Comparison of ENCODE assay signal across 8 cellular contexts in genomic region chr5:112860929-112861637, GRCh38. TPM values are rescaled to one million over a fixed set of nuclear protein-coding genes. Genes with fewer than 3 reads are reported as not detected.
DNase-seq lines count a peak whose midpoint lies in the region; ATAC-seq and TF ChIP-seq lines count a peak whose summit lies in the region.

Gene SRP19 (plus strand): TSS chr5:112861287. CDS start chr5:112861377, 90 bp downstream.

- no peak for TF ChIP-seq RAD21 in Ishikawa (IDR thresholded peaks at IDR 0.05; ENCODE audit: low read depth)

- H3K4me3 ChIP-seq in PC-3 (ENCODE audit: low read length) (peak within 1 kb of the TSS; percentile 98), epithelial cell of proximal tubule (ENCODE audit: low read depth, low read length) (peak within 1 kb of the TSS; percentile 68)

- H3K9me2 ChIP-seq in PC-3 (replicated peaks; ENCODE audit: low read length): no peaks in the 10 kb centered on the region

- peak within 1 kb of the TSS; percentile 84 for H3K4me2 ChIP-seq in PC-3 (ENCODE audit: low read length)

- intact Hi-C loops in PC-3 (cut with micrococcal nuclease): loop anchor here (5.0 kb wide), 2 partner anchors 61 to 116 kb away; partner anchors contain the start of genes DCP2 and REEP5

- CTCF ChIA-PET in PC-3 (lab: Charles Lee): no interaction called here

- peak within 1 kb of the TSS; percentile 97 for H3K9ac ChIP-seq in PC-3 (ENCODE audit: low read length)

- peak within 1 kb of the TSS; percentile 41 for H3K27ac ChIP-seq in PC-3 (ENCODE audit: low read length)

- no TSS peak for BruUV-seq in PC-3 (replicated peaks; lab: Mats Ljungman, UMichigan)

- H4K20me1 ChIP-seq in PC-3 (ENCODE audit: low read length): peaks cover 10% of the 10 kb centered on the region; the same call in 1 of the 2 replicates

- H3K27me3 ChIP-seq in PC-3 (ENCODE audit: low read length): no peaks in the 10 kb centered on the region

- DNase-seq in DMS153 (lab: John Stamatoyannopoulos, UW) (peak; percentile 73), PC-3 (peak; percentile 94), activated T-cell treated with anti-CD3 and anti-CD28 coated beads for 48 hours (ENCODE audit: low read depth) (peak; percentile 88), epithelial cell of proximal tubule (ENCODE audit: low read depth) (peak; percentile 85), mucosa of gallbladder (ENCODE audit: low spot score) (peak; percentile 97)
- DNase-seq in stimulated activated CD8-positive, alpha-beta memory T cell treated with anti-CD3 and anti-CD28 coated beads, Interleukin-4, amount 100 ng/mL, for 4 hours (ENCODE audit: low read depth in 2 of 2, low spot score in 1 of 2): peak; percentile 75 to 80

- TF ChIP-seq CTCF in PC-3 (conservative IDR thresholded peaks at IDR 0.05; ENCODE audit: low read depth, low read length) (no peak), epithelial cell of proximal tubule (conservative IDR thresholded peaks at IDR 0.05; ENCODE audit: low read depth, low read length) (peak; percentile 4)

- H3K4me1 ChIP-seq in PC-3 (ENCODE audit: insufficient read depth, low read length): peaks cover 16% of the 10 kb centered on the region

- H3K79me2 ChIP-seq in PC-3 (ENCODE audit: low read length): peaks cover 48% of the 10 kb centered on the region

- H2AFZ ChIP-seq in PC-3 (ENCODE audit: low read length): peak within 1 kb of the TSS; percentile 98

- no peaks in the 10 kb centered on the region for H3K9me3 ChIP-seq in PC-3 (ENCODE audit: low read length)

- ATAC-seq in GM21576 (IDR thresholded peaks at IDR 0.05; ENCODE audit: unreplicated experiment) (peak; percentile 99), PC-3 (peak; percentile 91)

- POLR2A ChIA-PET in PC-3 (lab: Charles Lee; ENCODE audit: unreplicated experiment): no interaction called here

- H3K36me3 ChIP-seq in PC-3 (ENCODE audit: low read depth, low read length): peaks cover 25% of the 10 kb centered on the region

- no peaks in the 10 kb centered on the region for H3F3A ChIP-seq in PC-3 (ENCODE audit: low read length, unreplicated experiment)

- no peak for TF ChIP-seq EP300 in Ishikawa (IDR thresholded peaks at IDR 0.05; ENCODE audit: borderline replicate concordance)

TF ChIP-seq in Ishikawa, 13 proteins besides CTCF, POLR2A, EP300 and RAD21:
- peak; percentile 99 for TF ChIP-seq MAX (IDR thresholded peaks at IDR 0.05)
- TF ChIP-seq YY1 (IDR thresholded peaks at IDR 0.05; ENCODE audit: low read depth): peak; percentile 79
- no peak for TF ChIP-seq REST (IDR thresholded peaks at IDR 0.05; ENCODE audit: low read depth)
- TF ChIP-seq TEAD4 (IDR thresholded peaks at IDR 0.05): 0 out of 2 replicates have a peak, but pooled peaks have one; percentile 23
- peak; percentile 66; the same call in 1 of the 2 replicates for TF ChIP-seq CREB1 (IDR thresholded peaks at IDR 0.05; ENCODE audit: low read depth)
- no peak for TF ChIP-seq ZBTB7A (IDR thresholded peaks at IDR 0.05; ENCODE audit: low read depth)
- TF ChIP-seq NFIC (IDR thresholded peaks at IDR 0.05): no peak
- peak; percentile 59; the same call in 1 of the 2 replicates for TF ChIP-seq TCF12 (IDR thresholded peaks at IDR 0.05; ENCODE audit: low read depth)
- no peak for TF ChIP-seq EGR1 (IDR thresholded peaks at IDR 0.05)
- TF ChIP-seq FOXM1 (IDR thresholded peaks at IDR 0.05; ENCODE audit: borderline replicate concordance, low read depth): no peak
- TF ChIP-seq USF1 (IDR thresholded peaks at IDR 0.05): no peak
- peak; percentile 90 for TF ChIP-seq TAF1 (IDR thresholded peaks at IDR 0.05; ENCODE audit: low read depth)
- TF ChIP-seq CEBPB (IDR thresholded peaks at IDR 0.05): no peak

RNA-seq across cellular contexts. Expression of gene SRP19, which starts in this region (rescaled TPM):
- 39.9 and 42.9 TPM in 2 replicates for total RNA-seq in PC-3 (2014; rRNA removed)
- 75.1 and 79.3 TPM in 2 replicates for total RNA-seq in epithelial cell of proximal tubule
- 31.8 TPM for total RNA-seq in mucosa of gallbladder

Comparison
In these comparisons a context has a peak if more than half of its experiments do, and no peak if none do; other contexts are left out.
1. Peak in every context shown above with its lines: DNase-seq, ATAC-seq, H3K4me3 ChIP-seq and H3K27ac ChIP-seq.